ENCODE assay signal across 12 cellular contexts in the genomic region with DNA sequence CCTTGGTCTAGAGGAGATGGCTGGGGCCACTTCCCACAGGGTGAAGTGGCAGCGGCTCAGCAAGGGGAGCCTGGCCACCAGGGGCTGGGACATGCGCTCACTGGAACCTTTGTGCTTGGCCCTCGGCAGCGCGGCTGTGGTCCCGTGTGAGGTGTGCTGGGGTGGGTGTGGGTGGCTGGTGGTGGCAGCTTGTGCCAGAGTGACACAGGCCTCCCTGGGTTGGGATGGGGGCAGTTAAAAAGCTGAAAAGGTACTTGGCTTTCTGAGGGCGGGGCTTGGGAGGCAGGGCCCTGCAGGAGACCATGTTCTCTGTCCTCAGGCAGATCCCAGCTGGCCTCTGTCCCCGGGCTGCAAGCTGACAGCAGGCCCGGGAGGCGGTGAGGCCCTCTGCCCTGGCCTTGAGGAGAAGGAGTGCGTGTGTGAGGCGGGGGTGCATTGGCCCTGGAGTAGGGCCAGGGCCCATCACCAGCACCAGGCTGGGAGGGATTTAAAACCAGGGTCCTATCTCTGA. TPM values are rescaled to one million over a fixed set of nuclear protein-coding genes. Genes with fewer than 3 reads are reported as not detected.
DNase-seq lines count a peak whose midpoint lies in the region; ATAC-seq, FAIRE-seq and TF ChIP-seq lines count a peak whose summit lies in the region.
"Had no signal": no experiment of that assay in that cellular context is flagged by ENCODE, and none has a peak within 500 bp of the region (broad histone marks: within the 10 kb centered on the region; RNA-seq: fewer than 3 reads in every experiment).

No MANE protein-coding gene starts in this region.

- H2AK5ac ChIP-seq in H1 (ENCODE audit: low read depth, low read length) = no peak overlapping the region

- no peak overlapping the region for H2BK20ac ChIP-seq in H1 (ENCODE audit: low read length)

- TF ChIP-seq POLR2A in H1 (IDR thresholded peaks at IDR 0.05; ENCODE audit: control extremely low read depth in 1 of 2, low read depth in 2 of 2, low read length in 2 of 2) = no peak

- H2BK120ac ChIP-seq in H1 (replicated peaks; ENCODE audit: low read depth, low read length) = no peak overlapping the region

- no peak overlapping the region for H3K14ac ChIP-seq in H1 (ENCODE audit: insufficient read length)

- no peak overlapping the region for H4K5ac ChIP-seq in H1 (ENCODE audit: insufficient read length, low read depth, low read length)

- H2BK5ac ChIP-seq in H1 (ENCODE audit: low read depth, low read length) = peak overlapping the region; percentile 52

- H3K4me2 ChIP-seq in OCI-LY7 (ENCODE audit: low read length) (no peak overlapping the region), H1 (ENCODE audit: insufficient read depth in 1 of 2, low read depth in 2 of 2, low read length in 2 of 2) (no peak overlapping the region), osteoblast (ENCODE audit: insufficient read depth, low read length) (no peak overlapping the region)

- H3K27ac ChIP-seq in OCI-LY7 (ENCODE audit: low read depth, low read length, poor library complexity, severe bottlenecking) = no peak overlapping the region
- H3K27ac ChIP-seq in H1 (ENCODE audit: low read depth, low read length) = no peak overlapping the region
- no peak overlapping the region for H3K27ac ChIP-seq in osteoblast (ENCODE audit: low read depth, low read length)

- TF ChIP-seq CTCF in GM06990 (IDR thresholded peaks at IDR 0.05; ENCODE audit: insufficient read depth, low read length, poor library complexity, severe bottlenecking) = no peak
- TF ChIP-seq CTCF in OCI-LY7 (conservative IDR thresholded peaks at IDR 0.05; ENCODE audit: low read length) = no peak
- TF ChIP-seq CTCF in H1 (IDR thresholded peaks at IDR 0.05; ENCODE audit: control extremely low read depth in 1 of 3, insufficient read depth in 1 of 3, low read depth in 1 of 3, low read length in 3 of 3) = peak in 1 of 3 experiments; percentile 9; a peak in 1 of 4 replicates
- TF ChIP-seq CTCF in osteoblast (IDR thresholded peaks at IDR 0.05; ENCODE audit: extremely low read depth, low read depth, low read length) = no peak

- TSS peak; percentile 56 for BruUV-seq in OCI-LY7 (replicated peaks; lab: Mats Ljungman, UMichigan)

- H3K4me3 ChIP-seq in GM06990 (replicated peaks; ENCODE audit: low read depth, low read length) (no peak overlapping the region), OCI-LY7 (ENCODE audit: low read depth, low read length, poor library complexity, severe bottlenecking) (no peak overlapping the region), H1 (ENCODE audit: extremely low read depth in 1 of 4, insufficient read depth in 2 of 4, low read depth in 3 of 4, low read length in 4 of 4) (no peak overlapping the region), osteoblast (ENCODE audit: insufficient read depth, low read length) (no peak overlapping the region)

- WGBS in H1 (ENCODE audit: extremely low coverage in 1 of 2, insufficient coverage in 1 of 2, insufficient read length in 1 of 2, insufficient replicate concordance in 2 of 2, low coverage in 1 of 2, low lambda C conversion rate in 2 of 2, missing lambda C conversion rate in 1 of 2), 2 experiments = 82% methylated on average over 12 of the region's 12 CpGs; no CpG with 5 or more reads in 1 of the 2 experiments

- no peak overlapping the region for H3K23ac ChIP-seq in H1 (ENCODE audit: insufficient read length)

- H3K79me2 ChIP-seq in OCI-LY7 (ENCODE audit: insufficient read depth, low read depth, low read length) = no peaks in the 10 kb centered on the region
- no peaks in the 10 kb centered on the region for H3K79me2 ChIP-seq in H1 (ENCODE audit: control insufficient read depth in 1 of 2, insufficient read depth in 2 of 2, low read length in 2 of 2)
- H3K79me2 ChIP-seq in osteoblast (ENCODE audit: insufficient read depth, low read length) = peaks cover 8% of the 10 kb centered on the region

- no peak for FAIRE-seq in H1 (lab: Jason Lieb, UNC)

- no peak for ATAC-seq in GM19035 (IDR thresholded peaks at IDR 0.05; ENCODE audit: unreplicated experiment)
- ATAC-seq in GM18858 (IDR thresholded peaks at IDR 0.05; ENCODE audit: unreplicated experiment) = no peak

- no peak overlapping the region for H4K91ac ChIP-seq in H1 (replicated peaks; ENCODE audit: insufficient read length, low read length)

- CTCF ChIA-PET in OCI-LY7 (lab: Charles Lee; ENCODE audit: unreplicated experiment) (no interaction called here), H1 (lab: Charles Lee; ENCODE audit: partially characterized antibody) (interaction anchor here (0.6 to 3.5 kb wide), 6 partner anchors 8 to 92 kb away, joined by 3 to 37 read pairs (median 4); no protein-coding TSS in a partner anchor)

- H4K20me1 ChIP-seq in OCI-LY7 (ENCODE audit: insufficient read depth, low read length) (no peaks in the 10 kb centered on the region), H1 (replicated peaks in 1 of 2; ENCODE audit: control insufficient read depth in 1 of 2, insufficient read depth in 2 of 2, low read length in 2 of 2) (peaks cover 9 to 23% of the 10 kb centered on the region in 2 experiments), osteoblast (ENCODE audit: insufficient read depth, low read length) (peaks cover 26% of the 10 kb centered on the region)

- H3K27me3 ChIP-seq in GM06990 (replicated peaks; ENCODE audit: control insufficient read depth, insufficient read depth, low read length) (no peaks in the 10 kb centered on the region), H1 (replicated peaks in 1 of 4; ENCODE audit: control insufficient read depth in 3 of 4, extremely low read depth in 1 of 4, insufficient read depth in 3 of 4, low read length in 3 of 4) (no peaks in the 10 kb centered on the region), osteoblast (ENCODE audit: insufficient read depth, low read length) (no peaks in the 10 kb centered on the region)

- POLR2A ChIA-PET in OCI-LY7 (lab: Charles Lee) (no interaction called here), H1 (lab: Charles Lee; ENCODE audit: partially characterized antibody) (interaction anchor here (0.6 to 13.0 kb wide), 6 partner anchors 8 to 122 kb away, joined by 3 to 72 read pairs (median 10); a partner anchor contains a TSS)

- 0 out of 2 replicates have a peak overlapping the region, but pooled peaks have one; percentile 27 for H2BK12ac ChIP-seq in H1 (ENCODE audit: low read depth, low read length)

- H3K79me1 ChIP-seq in H1 (ENCODE audit: low read depth, low read length) = no peaks in the 10 kb centered on the region

- no peak for TF ChIP-seq EP300 in H1 (IDR thresholded peaks at IDR 0.05; ENCODE audit: borderline replicate concordance in 1 of 2, low read depth in 2 of 2, low read length in 2 of 2)

- peaks cover 47% of the 10 kb centered on the region for H3K36me3 ChIP-seq in GM06990 (ENCODE audit: control insufficient read depth, insufficient read depth, low read length)
- peaks cover 77% of the 10 kb centered on the region for H3K36me3 ChIP-seq in OCI-LY7 (ENCODE audit: insufficient read depth, low read length)
- H3K36me3 ChIP-seq in H1 (ENCODE audit: control insufficient read depth in 2 of 4, insufficient read depth in 4 of 4, low read length in 3 of 4) = peaks cover 5 to 18% (median 14%) of the 10 kb centered on the region in 4 experiments; a peak in 6 of 8 replicates
- H3K36me3 ChIP-seq in osteoblast (ENCODE audit: insufficient read depth, low read length) = peaks cover 56% of the 10 kb centered on the region

- peak; percentile 19 for DNase-seq in GM06990 (ENCODE audit: extremely low read depth, insufficient read length)
- no peak for DNase-seq in OCI-LY7 (ENCODE audit: low spot score)
- no peak for DNase-seq in H1 (ENCODE audit: low read depth in 1 of 2, low spot score in 2 of 2)
- peak; percentile 82 for DNase-seq in osteoblast (ENCODE audit: insufficient read length, low spot score, missing footprints)
- DNase-seq in ACHN = no peak
- DNase-seq: activated CD4-positive, alpha-beta T cell treated with anti-CD3 and anti-CD28 coated beads, Interleukin-2, amount 10 ng/mL, durations not matched to agents 7 days and 5 days; activated gamma-delta T cell; CD4-positive, alpha-beta memory T cell; NCI-H2171; T-helper 1 cell had no signal

- no peak for TF ChIP-seq RAD21 in H1 (IDR thresholded peaks at IDR 0.05 in 1 of 2, conservative IDR thresholded peaks at IDR 0.05 in 1 of 2; ENCODE audit: low read depth in 2 of 2, low read length in 2 of 2)

- no peak overlapping the region for H3K4ac ChIP-seq in H1 (replicated peaks; ENCODE audit: insufficient read length, low read depth, low read length)

- H3K9me3 ChIP-seq in OCI-LY7 (ENCODE audit: low read length) (no peaks in the 10 kb centered on the region), H1 (ENCODE audit: insufficient read depth in 2 of 2, low read depth in 1 of 2, low read length in 1 of 2) (no peaks in the 10 kb centered on the region), osteoblast (ENCODE audit: low read depth, low read length) (no peaks in the 10 kb centered on the region)

- no peak overlapping the region for H2AFZ ChIP-seq in OCI-LY7 (ENCODE audit: low read length)
- H2AFZ ChIP-seq in H1 (ENCODE audit: low read length) = no peak overlapping the region
- H2AFZ ChIP-seq in osteoblast (ENCODE audit: low read length) = no peak overlapping the region

- no peak overlapping the region for H2BK15ac ChIP-seq in H1 (ENCODE audit: low read length)

- no peaks in the 10 kb centered on the region for H3K23me2 ChIP-seq in H1 (ENCODE audit: low read depth, low read length)

- no peak overlapping the region for H3K56ac ChIP-seq in H1 (replicated peaks; ENCODE audit: insufficient read length, low read depth, low read length)

- H3K9me2 ChIP-seq in OCI-LY7 (ENCODE audit: insufficient read depth, low read length) = no peaks in the 10 kb centered on the region

- in situ Hi-C loops in ACHN (cut with HindIII; ENCODE audit: low pct_ligation_motif_present, low pct_unique_long_range_greater_than_20kb, low sequenced_read_pairs) = no loop called here

- no peak overlapping the region for H3K18ac ChIP-seq in H1 (ENCODE audit: extremely low read depth, low read length)

- H3K4me1 ChIP-seq in OCI-LY7 (ENCODE audit: insufficient read depth, low read length, poor library complexity, severe bottlenecking) (no peaks in the 10 kb centered on the region), H1 (replicated peaks in 1 of 4; ENCODE audit: control insufficient read depth in 3 of 4, insufficient read depth in 4 of 4, low read length in 3 of 4) (peaks cover 0 to 12% (median 2%) of the 10 kb centered on the region in 4 experiments; a peak in 2 of 7 replicates), osteoblast (ENCODE audit: insufficient read depth, low read length) (no peaks in the 10 kb centered on the region)

- peak overlapping the region; percentile 9 for H4K8ac ChIP-seq in H1 (ENCODE audit: extremely low read depth, insufficient read depth, low read length)

- intact Hi-C loops in OCI-LY7 (cut with micrococcal nuclease; ENCODE audit: unreplicated experiment) = no loop called here

- H3K9ac ChIP-seq in H1 (replicated peaks in 1 of 4; ENCODE audit: extremely low read depth in 1 of 4, low read depth in 3 of 4, low read length in 3 of 4) = no peak overlapping the region

RNA-seq across cellular contexts. Expression of a gene that starts 17.3 kb away (rescaled TPM):
- total RNA-seq in OCI-LY7 (2014; rRNA removed; shearing (Covaris generic)) = 6.7 and 7.2 TPM in 2 replicates
- total RNA-seq in OCI-LY7 (2022) (19.1 and 19.5 TPM in 2 replicates), osteoblast (6.8 and 6.9 TPM in 2 replicates)
- total RNA-seq in H1 (2021; fragmentation: NEBNext Ultra II Directional; extraction: Animal tissue kit (Norgen Biotek cat#: 25700)) = 24.2 and 27.7 TPM in 2 replicates
- polyA plus RNA-seq in H1 (2011; rRNA removed) = 22.9 and 31.6 TPM in 2 replicates
- 25.7 TPM for polyA plus RNA-seq in H1 (2011; cell fraction: cytosol; rRNA removed)
- polyA plus RNA-seq in H1 (2011; cell fraction: nucleus; rRNA removed) = 32.1 TPM
- 15.1 to 38.3 TPM (median 35.6 TPM) in 4 replicates for polyA plus RNA-seq in H1 (2012, experiment 1 of 2)
- polyA plus RNA-seq in H1 (2012, experiment 2 of 2) = 21.6 TPM
- polyA plus RNA-seq in H1 (2013, experiment 1 of 2) = 15.0 TPM
- 12.4 TPM for polyA plus RNA-seq in H1 (2013, experiment 2 of 2)
- 10.8 and 12.6 TPM in 2 replicates for polyA minus RNA-seq in H1 (2011; rRNA and poly(A)+ RNA removed)
- 13.0 TPM for polyA minus RNA-seq in H1 (2011; cell fraction: cytosol; rRNA and poly(A)+ RNA removed)
- 15.3 TPM for polyA minus RNA-seq in H1 (2011; cell fraction: nucleus; rRNA and poly(A)+ RNA removed)

RNA-seq across cellular contexts. Expression of a gene that starts 22.1 kb away (rescaled TPM):
- 0.13 and 1.3 TPM in 2 replicates for total RNA-seq in OCI-LY7 (2014; rRNA removed; shearing (Covaris generic))
- 0.57 and 1.2 TPM in 2 replicates for total RNA-seq in OCI-LY7 (2022)
- 15.3 and 18.1 TPM in 2 replicates for total RNA-seq in H1 (2021; fragmentation: NEBNext Ultra II Directional; extraction: Animal tissue kit (Norgen Biotek cat#: 25700))
- polyA plus RNA-seq in H1 (2011; rRNA removed) = 33.6 and 37.3 TPM in 2 replicates
- 39.4 TPM for polyA plus RNA-seq in H1 (2011; cell fraction: cytosol; rRNA removed)
- 33.5 TPM for polyA plus RNA-seq in H1 (2011; cell fraction: nucleus; rRNA removed)
- polyA plus RNA-seq in H1 (2012, experiment 1 of 2) = 21.5 to 32.2 TPM (median 25.1 TPM) in 4 replicates
- 30.2 TPM for polyA plus RNA-seq in H1 (2012, experiment 2 of 2)
- 18.5 TPM for polyA plus RNA-seq in H1 (2013, experiment 1 of 2)
- 19.0 TPM for polyA plus RNA-seq in H1 (2013, experiment 2 of 2)
- polyA minus RNA-seq in H1 (2011; rRNA and poly(A)+ RNA removed) = 11.4 and 11.9 TPM in 2 replicates
- polyA minus RNA-seq in H1 (2011; cell fraction: cytosol; rRNA and poly(A)+ RNA removed) = 12.0 TPM
- 8.0 TPM for polyA minus RNA-seq in H1 (2011; cell fraction: nucleus; rRNA and poly(A)+ RNA removed)
- total RNA-seq in osteoblast = 2.4 and 2.5 TPM in 2 replicates

RNA-seq across cellular contexts. Expression of a gene that starts 39.7 kb away (rescaled TPM):
- total RNA-seq in OCI-LY7 (2014; rRNA removed; shearing (Covaris generic)) = 24.3 and 33.2 TPM in 2 replicates
- 38.9 and 39.0 TPM in 2 replicates for total RNA-seq in OCI-LY7 (2022)
- total RNA-seq in H1 (2021; fragmentation: NEBNext Ultra II Directional; extraction: Animal tissue kit (Norgen Biotek cat#: 25700)) = 102 TPM in 2 replicates
- 81.5 and 120 TPM in 2 replicates for polyA plus RNA-seq in H1 (2011; rRNA removed)
- 72.0 TPM for polyA plus RNA-seq in H1 (2011; cell fraction: cytosol; rRNA removed)
- 90.4 TPM for polyA plus RNA-seq in H1 (2011; cell fraction: nucleus; rRNA removed)
- polyA plus RNA-seq in H1 (2012, experiment 1 of 2) = 57.4 to 81.4 TPM (median 79.5 TPM) in 4 replicates
- 84.4 TPM for polyA plus RNA-seq in H1 (2012, experiment 2 of 2)
- polyA plus RNA-seq in H1 (2013, experiment 1 of 2) = 86.5 TPM
- polyA plus RNA-seq in H1 (2013, experiment 2 of 2) = 87.7 TPM
- polyA minus RNA-seq in H1 (2011; rRNA and poly(A)+ RNA removed) = 18.0 and 18.8 TPM in 2 replicates
- 40.1 TPM for polyA minus RNA-seq in H1 (2011; cell fraction: cytosol; rRNA and poly(A)+ RNA removed)
- polyA minus RNA-seq in H1 (2011; cell fraction: nucleus; rRNA and poly(A)+ RNA removed) = 27.2 TPM
- total RNA-seq in osteoblast = 83.2 and 84.9 TPM in 2 replicates

RNA-seq across cellular contexts. Expression of a gene that starts 41.7 kb away (rescaled TPM):
- 107 and 108 TPM in 2 replicates for total RNA-seq in OCI-LY7 (2014; rRNA removed; shearing (Covaris generic))
- 119 and 128 TPM in 2 replicates for total RNA-seq in OCI-LY7 (2022)
- 146 and 147 TPM in 2 replicates for total RNA-seq in H1 (2021; fragmentation: NEBNext Ultra II Directional; extraction: Animal tissue kit (Norgen Biotek cat#: 25700))
- 122 and 190 TPM in 2 replicates for polyA plus RNA-seq in H1 (2011; rRNA removed)
- 126 TPM for polyA plus RNA-seq in H1 (2011; cell fraction: cytosol; rRNA removed)
- polyA plus RNA-seq in H1 (2011; cell fraction: nucleus; rRNA removed) = 306 TPM
- polyA plus RNA-seq in H1 (2012, experiment 1 of 2) = 88.0 to 134 TPM (median 124 TPM) in 4 replicates
- 49.9 TPM for polyA plus RNA-seq in H1 (2012, experiment 2 of 2)
- 98.3 TPM for polyA plus RNA-seq in H1 (2013, experiment 1 of 2)
- polyA plus RNA-seq in H1 (2013, experiment 2 of 2) = 96.0 TPM
- 58.2 and 63.1 TPM in 2 replicates for polyA minus RNA-seq in H1 (2011; rRNA and poly(A)+ RNA removed)
- 94.8 TPM for polyA minus RNA-seq in H1 (2011; cell fraction: cytosol; rRNA and poly(A)+ RNA removed)
- 110 TPM for polyA minus RNA-seq in H1 (2011; cell fraction: nucleus; rRNA and poly(A)+ RNA removed)
- total RNA-seq in osteoblast = 3.6 and 5.6 TPM in 2 replicates

RNA-seq across cellular contexts. Expression of a gene that starts 56.3 kb away (rescaled TPM):
- total RNA-seq in OCI-LY7 (2014; rRNA removed; shearing (Covaris generic)) = 19.8 and 20.2 TPM in 2 replicates
- total RNA-seq in OCI-LY7 (2022) (21.9 and 23.2 TPM in 2 replicates), osteoblast (0.29 and 1.1 TPM in 2 replicates)
- total RNA-seq in H1 (2021; fragmentation: NEBNext Ultra II Directional; extraction: Animal tissue kit (Norgen Biotek cat#: 25700)) = 54.8 and 58.8 TPM in 2 replicates
- 181 and 194 TPM in 2 replicates for polyA plus RNA-seq in H1 (2011; rRNA removed)
- polyA plus RNA-seq in H1 (2011; cell fraction: cytosol; rRNA removed) = 135 TPM
- 150 TPM for polyA plus RNA-seq in H1 (2011; cell fraction: nucleus; rRNA removed)
- 50.5 to 86.8 TPM (median 84.0 TPM) in 4 replicates for polyA plus RNA-seq in H1 (2012, experiment 1 of 2)
- polyA plus RNA-seq in H1 (2012, experiment 2 of 2) = 95.6 TPM
- polyA plus RNA-seq in H1 (2013, experiment 1 of 2) = 46.1 TPM
- 42.6 TPM for polyA plus RNA-seq in H1 (2013, experiment 2 of 2)
- 26.0 and 38.0 TPM in 2 replicates for polyA minus RNA-seq in H1 (2011; rRNA and poly(A)+ RNA removed)
- 40.8 TPM for polyA minus RNA-seq in H1 (2011; cell fraction: cytosol; rRNA and poly(A)+ RNA removed)
- 25.0 TPM for polyA minus RNA-seq in H1 (2011; cell fraction: nucleus; rRNA and poly(A)+ RNA removed)

Comparison
In these comparisons a context has a peak if more than half of its experiments do, and no peak if none do; other contexts are left out.
1. DNase-seq: peak in GM06990 (single experiment) and osteoblast (single experiment); none in OCI-LY7 (single experiment), H1 (0 of 2) and ACHN (single experiment).